1 cellular context compared by ENCODE assay signal in the genomic region with DNA sequence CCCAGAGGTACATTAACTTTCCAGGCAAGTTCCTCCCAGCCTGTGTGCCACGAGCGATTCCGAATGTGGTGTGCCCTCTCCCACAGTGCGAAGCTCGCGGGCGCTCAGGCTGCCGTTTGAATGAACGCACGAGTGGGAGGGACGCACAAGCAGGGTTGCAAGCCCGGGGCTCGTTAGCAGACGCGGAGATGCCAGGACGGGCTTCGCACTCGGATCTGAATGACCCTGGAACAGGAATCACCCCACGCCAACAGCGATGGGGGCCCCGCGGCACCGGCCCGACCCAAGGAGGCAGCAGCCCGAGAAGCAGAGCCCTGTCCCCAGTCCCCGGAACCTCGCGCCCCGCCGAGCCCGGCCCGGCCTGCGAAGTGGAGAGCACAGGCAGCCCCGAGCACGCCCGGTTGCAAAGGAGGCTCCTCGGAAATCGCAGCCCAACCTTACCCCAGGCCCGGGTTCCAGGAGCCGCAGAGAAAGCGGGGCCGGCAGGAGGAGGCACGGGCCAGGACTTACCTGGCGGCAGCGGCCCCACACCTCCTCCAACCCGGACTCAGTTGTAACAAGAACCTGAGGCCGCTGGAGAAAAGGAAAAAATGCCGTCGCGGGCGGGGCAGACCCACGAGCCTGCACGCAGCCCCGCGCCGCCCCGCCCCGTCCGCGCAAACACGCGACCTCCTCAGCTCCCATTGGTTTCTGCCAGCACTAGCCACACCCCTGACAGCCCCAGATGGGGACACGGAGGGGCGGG.
TF ChIP-seq lines count a peak whose summit lies in the region.

Gene SLC25A30, minus strand, starts transcription at position 584 of the 745 bp plus-strand sequence. CDS start 6,948 bp downstream, outside the sequence.

TF ChIP-seq in HepG2, 621 proteins besides CTCF, POLR2A, EP300 and RAD21 (continued from another document and continues in another):
- TF ChIP-seq MTERF4 (CRISPR knock-in tag; IDR thresholded peaks at IDR 0.05) (0 out of 2 replicates have a peak, but pooled peaks have one; percentile 66), ISX (CRISPR knock-in tag; conservative IDR thresholded peaks at IDR 0.05) (no peak), ZFP90 (CRISPR knock-in tag; IDR thresholded peaks at IDR 0.05; ENCODE audit: borderline replicate concordance) (0 out of 2 replicates have a peak, but pooled peaks have one; percentile 32), TFDP2 (CRISPR knock-in tag; IDR thresholded peaks at IDR 0.05) (peak; percentile 59; the same call in 1 of the 2 replicates), ZNF275 (CRISPR knock-in tag; IDR thresholded peaks at IDR 0.05; ENCODE audit: borderline replicate concordance) (peak; percentile 44; the same call in 1 of the 2 replicates), LRRFIP1 (CRISPR knock-in tag; conservative IDR thresholded peaks at IDR 0.05) (no peak), ATF7-NPFF (CRISPR knock-in tag; IDR thresholded peaks at IDR 0.05; ENCODE audit: low read depth) (peak; percentile 61; the same call in 1 of the 2 replicates), POLR2G (IDR thresholded peaks at IDR 0.05; ENCODE audit: low read depth, low read length) (peak; percentile 85), ZNF468 (CRISPR knock-in tag; IDR thresholded peaks at IDR 0.05) (0 out of 2 replicates have a peak, but pooled peaks have one; percentile 63), ZNF546 (CRISPR knock-in tag; conservative IDR thresholded peaks at IDR 0.05) (peak; percentile 84; the same call in 1 of the 2 replicates), ZNF205 (CRISPR knock-in tag; IDR thresholded peaks at IDR 0.05) (peak; percentile 35; the same call in 1 of the 2 replicates), NR2C2 (CRISPR knock-in tag; IDR thresholded peaks at IDR 0.05; ENCODE audit: borderline replicate concordance) (peak; percentile 43; the same call in 1 of the 2 replicates), SATB2 (CRISPR knock-in tag; IDR thresholded peaks at IDR 0.05) (peak; percentile 75; the same call in 1 of the 2 replicates), ZSCAN12 (CRISPR knock-in tag; IDR thresholded peaks at IDR 0.05) (no peak; the same call in 1 of the 2 replicates), NFYB (CRISPR knock-in tag; IDR thresholded peaks at IDR 0.05) (peak; percentile 56), ZNF563 (CRISPR knock-in tag; IDR thresholded peaks at IDR 0.05) (peak; percentile 77), KDM5B (CRISPR knock-in tag; IDR thresholded peaks at IDR 0.05; ENCODE audit: borderline replicate concordance) (peak; percentile 92; the same call in 1 of the 2 replicates), ZNF143 (CRISPR knock-in tag; IDR thresholded peaks at IDR 0.05) (0 out of 2 replicates have a peak, but pooled peaks have one; percentile 44), CEBPG (CRISPR knock-in tag; IDR thresholded peaks at IDR 0.05) (no peak), ZNF354B (CRISPR knock-in tag; IDR thresholded peaks at IDR 0.05) (no peak), ZNF616 (CRISPR knock-in tag; IDR thresholded peaks at IDR 0.05; ENCODE audit: low read depth) (no peak), HOXA5 (CRISPR knock-in tag; IDR thresholded peaks at IDR 0.05) (peak; percentile 83), HES4 (CRISPR knock-in tag; IDR thresholded peaks at IDR 0.05; ENCODE audit: borderline replicate concordance) (peak; percentile 34; the same call in 1 of the 2 replicates), ZBTB42 (CRISPR knock-in tag; IDR thresholded peaks at IDR 0.05) (peak; percentile 92), ZNF30 (CRISPR knock-in tag; IDR thresholded peaks at IDR 0.05) (0 out of 2 replicates have a peak, but pooled peaks have one; percentile 76), NFE2L2 (IDR thresholded peaks at IDR 0.05; ENCODE audit: low read length) (no peak), MTF2 (CRISPR knock-in tag; IDR thresholded peaks at IDR 0.05; ENCODE audit: borderline replicate concordance) (no peak), RNF2 (conservative IDR thresholded peaks at IDR 0.05; ENCODE audit: low read depth) (0 out of 2 replicates have a peak, but pooled peaks have one; percentile 32), BRD4 (CRISPR knock-in tag; IDR thresholded peaks at IDR 0.05) (peak; percentile 76), BHLHE40 (IDR thresholded peaks at IDR 0.05; ENCODE audit: low read length) (peak; percentile 83), SRY (CRISPR knock-in tag; IDR thresholded peaks at IDR 0.05) (peak; percentile 71; the same call in 1 of the 2 replicates), HIVEP1 (CRISPR knock-in tag; IDR thresholded peaks at IDR 0.05) (peak; percentile 78), ZNF292 (CRISPR knock-in tag; IDR thresholded peaks at IDR 0.05; ENCODE audit: borderline replicate concordance, low read depth) (no peak), ZNF460 (CRISPR knock-in tag; IDR thresholded peaks at IDR 0.05; ENCODE audit: borderline replicate concordance) (no peak)
- TF ChIP-seq, protein P1, sequence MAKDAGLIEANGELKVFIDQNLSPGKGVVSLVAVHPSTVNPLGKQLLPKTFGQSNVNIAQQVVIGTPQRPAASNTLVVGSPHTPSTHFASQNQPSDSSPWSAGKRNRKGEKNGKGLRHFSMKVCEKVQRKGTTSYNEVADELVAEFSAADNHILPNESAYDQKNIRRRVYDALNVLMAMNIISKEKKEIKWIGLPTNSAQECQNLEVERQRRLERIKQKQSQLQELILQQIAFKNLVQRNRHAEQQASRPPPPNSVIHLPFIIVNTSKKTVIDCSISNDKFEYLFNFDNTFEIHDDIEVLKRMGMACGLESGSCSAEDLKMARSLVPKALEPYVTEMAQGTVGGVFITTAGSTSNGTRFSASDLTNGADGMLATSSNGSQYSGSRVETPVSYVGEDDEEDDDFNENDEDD (CRISPR knock-in tag; IDR thresholded peaks at IDR 0.05; ENCODE audit: borderline replicate concordance): no peak
- TF ChIP-seq, protein P2, sequence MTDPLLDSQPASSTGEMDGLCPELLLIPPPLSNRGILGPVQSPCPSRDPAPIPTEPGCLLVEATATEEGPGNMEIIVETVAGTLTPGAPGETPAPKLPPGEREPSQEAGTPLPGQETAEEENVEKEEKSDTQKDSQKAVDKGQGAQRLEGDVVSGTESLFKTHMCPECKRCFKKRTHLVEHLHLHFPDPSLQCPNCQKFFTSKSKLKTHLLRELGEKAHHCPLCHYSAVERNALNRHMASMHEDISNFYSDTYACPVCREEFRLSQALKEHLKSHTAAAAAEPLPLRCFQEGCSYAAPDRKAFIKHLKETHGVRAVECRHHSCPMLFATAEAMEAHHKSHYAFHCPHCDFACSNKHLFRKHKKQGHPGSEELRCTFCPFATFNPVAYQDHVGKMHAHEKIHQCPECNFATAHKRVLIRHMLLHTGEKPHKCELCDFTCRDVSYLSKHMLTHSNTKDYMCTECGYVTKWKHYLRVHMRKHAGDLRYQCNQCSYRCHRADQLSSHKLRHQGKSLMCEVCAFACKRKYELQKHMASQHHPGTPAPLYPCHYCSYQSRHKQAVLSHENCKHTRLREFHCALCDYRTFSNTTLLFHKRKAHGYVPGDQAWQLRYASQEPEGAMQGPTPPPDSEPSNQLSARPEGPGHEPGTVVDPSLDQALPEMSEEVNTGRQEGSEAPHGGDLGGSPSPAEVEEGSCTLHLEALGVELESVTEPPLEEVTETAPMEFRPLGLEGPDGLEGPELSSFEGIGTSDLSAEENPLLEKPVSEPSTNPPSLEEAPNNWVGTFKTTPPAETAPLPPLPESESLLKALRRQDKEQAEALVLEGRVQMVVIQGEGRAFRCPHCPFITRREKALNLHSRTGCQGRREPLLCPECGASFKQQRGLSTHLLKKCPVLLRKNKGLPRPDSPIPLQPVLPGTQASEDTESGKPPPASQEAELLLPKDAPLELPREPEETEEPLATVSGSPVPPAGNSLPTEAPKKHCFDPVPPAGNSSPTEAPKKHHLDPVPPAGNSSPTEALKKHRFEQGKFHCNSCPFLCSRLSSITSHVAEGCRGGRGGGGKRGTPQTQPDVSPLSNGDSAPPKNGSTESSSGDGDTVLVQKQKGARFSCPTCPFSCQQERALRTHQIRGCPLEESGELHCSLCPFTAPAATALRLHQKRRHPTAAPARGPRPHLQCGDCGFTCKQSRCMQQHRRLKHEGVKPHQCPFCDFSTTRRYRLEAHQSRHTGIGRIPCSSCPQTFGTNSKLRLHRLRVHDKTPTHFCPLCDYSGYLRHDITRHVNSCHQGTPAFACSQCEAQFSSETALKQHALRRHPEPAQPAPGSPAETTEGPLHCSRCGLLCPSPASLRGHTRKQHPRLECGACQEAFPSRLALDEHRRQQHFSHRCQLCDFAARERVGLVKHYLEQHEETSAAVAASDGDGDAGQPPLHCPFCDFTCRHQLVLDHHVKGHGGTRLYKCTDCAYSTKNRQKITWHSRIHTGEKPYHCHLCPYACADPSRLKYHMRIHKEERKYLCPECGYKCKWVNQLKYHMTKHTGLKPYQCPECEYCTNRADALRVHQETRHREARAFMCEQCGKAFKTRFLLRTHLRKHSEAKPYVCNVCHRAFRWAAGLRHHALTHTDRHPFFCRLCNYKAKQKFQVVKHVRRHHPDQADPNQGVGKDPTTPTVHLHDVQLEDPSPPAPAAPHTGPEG (CRISPR knock-in tag; IDR thresholded peaks at IDR 0.05): 0 out of 2 replicates have a peak, but pooled peaks have one; percentile 52
- TF ChIP-seq, protein P3, sequence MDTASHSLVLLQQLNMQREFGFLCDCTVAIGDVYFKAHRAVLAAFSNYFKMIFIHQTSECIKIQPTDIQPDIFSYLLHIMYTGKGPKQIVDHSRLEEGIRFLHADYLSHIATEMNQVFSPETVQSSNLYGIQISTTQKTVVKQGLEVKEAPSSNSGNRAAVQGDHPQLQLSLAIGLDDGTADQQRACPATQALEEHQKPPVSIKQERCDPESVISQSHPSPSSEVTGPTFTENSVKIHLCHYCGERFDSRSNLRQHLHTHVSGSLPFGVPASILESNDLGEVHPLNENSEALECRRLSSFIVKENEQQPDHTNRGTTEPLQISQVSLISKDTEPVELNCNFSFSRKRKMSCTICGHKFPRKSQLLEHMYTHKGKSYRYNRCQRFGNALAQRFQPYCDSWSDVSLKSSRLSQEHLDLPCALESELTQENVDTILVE (CRISPR knock-in tag; IDR thresholded peaks at IDR 0.05): peak; percentile 53; the same call in 1 of the 2 replicates
- TF ChIP-seq, protein P4, sequence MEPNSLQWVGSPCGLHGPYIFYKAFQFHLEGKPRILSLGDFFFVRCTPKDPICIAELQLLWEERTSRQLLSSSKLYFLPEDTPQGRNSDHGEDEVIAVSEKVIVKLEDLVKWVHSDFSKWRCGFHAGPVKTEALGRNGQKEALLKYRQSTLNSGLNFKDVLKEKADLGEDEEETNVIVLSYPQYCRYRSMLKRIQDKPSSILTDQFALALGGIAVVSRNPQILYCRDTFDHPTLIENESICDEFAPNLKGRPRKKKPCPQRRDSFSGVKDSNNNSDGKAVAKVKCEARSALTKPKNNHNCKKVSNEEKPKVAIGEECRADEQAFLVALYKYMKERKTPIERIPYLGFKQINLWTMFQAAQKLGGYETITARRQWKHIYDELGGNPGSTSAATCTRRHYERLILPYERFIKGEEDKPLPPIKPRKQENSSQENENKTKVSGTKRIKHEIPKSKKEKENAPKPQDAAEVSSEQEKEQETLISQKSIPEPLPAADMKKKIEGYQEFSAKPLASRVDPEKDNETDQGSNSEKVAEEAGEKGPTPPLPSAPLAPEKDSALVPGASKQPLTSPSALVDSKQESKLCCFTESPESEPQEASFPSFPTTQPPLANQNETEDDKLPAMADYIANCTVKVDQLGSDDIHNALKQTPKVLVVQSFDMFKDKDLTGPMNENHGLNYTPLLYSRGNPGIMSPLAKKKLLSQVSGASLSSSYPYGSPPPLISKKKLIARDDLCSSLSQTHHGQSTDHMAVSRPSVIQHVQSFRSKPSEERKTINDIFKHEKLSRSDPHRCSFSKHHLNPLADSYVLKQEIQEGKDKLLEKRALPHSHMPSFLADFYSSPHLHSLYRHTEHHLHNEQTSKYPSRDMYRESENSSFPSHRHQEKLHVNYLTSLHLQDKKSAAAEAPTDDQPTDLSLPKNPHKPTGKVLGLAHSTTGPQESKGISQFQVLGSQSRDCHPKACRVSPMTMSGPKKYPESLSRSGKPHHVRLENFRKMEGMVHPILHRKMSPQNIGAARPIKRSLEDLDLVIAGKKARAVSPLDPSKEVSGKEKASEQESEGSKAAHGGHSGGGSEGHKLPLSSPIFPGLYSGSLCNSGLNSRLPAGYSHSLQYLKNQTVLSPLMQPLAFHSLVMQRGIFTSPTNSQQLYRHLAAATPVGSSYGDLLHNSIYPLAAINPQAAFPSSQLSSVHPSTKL (CRISPR knock-in tag; IDR thresholded peaks at IDR 0.05): 0 out of 2 replicates have a peak, but pooled peaks have one; percentile 36
